1 cellular context compared by ENCODE assay signal in the genomic region with DNA sequence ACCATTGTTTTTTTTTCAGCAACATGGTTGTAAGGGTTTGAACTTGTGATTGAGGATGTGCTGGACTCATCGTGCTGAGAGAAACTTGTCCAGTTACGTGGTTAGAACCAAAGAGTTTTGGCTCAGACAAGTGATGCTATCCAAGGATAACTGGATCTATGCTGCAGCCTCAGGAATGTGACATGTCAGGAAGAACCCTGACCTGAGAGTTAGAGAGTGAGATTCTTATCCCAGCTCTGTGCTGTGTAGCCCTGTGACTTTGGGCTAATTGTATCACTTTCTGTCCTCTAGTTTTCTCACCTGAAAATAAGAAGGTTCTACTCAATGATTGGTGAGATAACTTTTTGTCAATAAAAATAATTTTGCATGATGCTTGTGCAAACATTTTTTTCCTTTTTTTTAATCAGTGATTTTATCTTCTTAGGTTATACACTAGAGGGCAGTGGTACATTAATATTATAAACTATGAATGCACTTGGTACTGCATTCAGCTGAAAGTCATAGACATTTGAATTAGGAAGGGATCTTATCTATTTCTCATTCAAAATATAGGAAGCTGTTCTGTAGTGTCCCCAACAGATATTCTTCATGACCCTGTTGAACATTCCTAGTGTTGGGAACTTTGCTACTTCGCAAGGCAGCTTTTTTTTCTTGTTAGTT.
TF ChIP-seq lines count a peak whose summit lies in the region.

No MANE protein-coding gene starts in this region.

TF ChIP-seq in WTC11, 78 proteins besides CTCF, POLR2A, EP300 and RAD21 (continued from another document):
- TF ChIP-seq, protein P1, sequence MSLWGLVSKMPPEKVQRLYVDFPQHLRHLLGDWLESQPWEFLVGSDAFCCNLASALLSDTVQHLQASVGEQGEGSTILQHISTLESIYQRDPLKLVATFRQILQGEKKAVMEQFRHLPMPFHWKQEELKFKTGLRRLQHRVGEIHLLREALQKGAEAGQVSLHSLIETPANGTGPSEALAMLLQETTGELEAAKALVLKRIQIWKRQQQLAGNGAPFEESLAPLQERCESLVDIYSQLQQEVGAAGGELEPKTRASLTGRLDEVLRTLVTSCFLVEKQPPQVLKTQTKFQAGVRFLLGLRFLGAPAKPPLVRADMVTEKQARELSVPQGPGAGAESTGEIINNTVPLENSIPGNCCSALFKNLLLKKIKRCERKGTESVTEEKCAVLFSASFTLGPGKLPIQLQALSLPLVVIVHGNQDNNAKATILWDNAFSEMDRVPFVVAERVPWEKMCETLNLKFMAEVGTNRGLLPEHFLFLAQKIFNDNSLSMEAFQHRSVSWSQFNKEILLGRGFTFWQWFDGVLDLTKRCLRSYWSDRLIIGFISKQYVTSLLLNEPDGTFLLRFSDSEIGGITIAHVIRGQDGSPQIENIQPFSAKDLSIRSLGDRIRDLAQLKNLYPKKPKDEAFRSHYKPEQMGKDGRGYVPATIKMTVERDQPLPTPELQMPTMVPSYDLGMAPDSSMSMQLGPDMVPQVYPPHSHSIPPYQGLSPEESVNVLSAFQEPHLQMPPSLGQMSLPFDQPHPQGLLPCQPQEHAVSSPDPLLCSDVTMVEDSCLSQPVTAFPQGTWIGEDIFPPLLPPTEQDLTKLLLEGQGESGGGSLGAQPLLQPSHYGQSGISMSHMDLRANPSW (CRISPR knock-in tag; conservative IDR thresholded peaks at IDR 0.05; ENCODE audit: low read depth) = no peak
- TF ChIP-seq, protein P2, sequence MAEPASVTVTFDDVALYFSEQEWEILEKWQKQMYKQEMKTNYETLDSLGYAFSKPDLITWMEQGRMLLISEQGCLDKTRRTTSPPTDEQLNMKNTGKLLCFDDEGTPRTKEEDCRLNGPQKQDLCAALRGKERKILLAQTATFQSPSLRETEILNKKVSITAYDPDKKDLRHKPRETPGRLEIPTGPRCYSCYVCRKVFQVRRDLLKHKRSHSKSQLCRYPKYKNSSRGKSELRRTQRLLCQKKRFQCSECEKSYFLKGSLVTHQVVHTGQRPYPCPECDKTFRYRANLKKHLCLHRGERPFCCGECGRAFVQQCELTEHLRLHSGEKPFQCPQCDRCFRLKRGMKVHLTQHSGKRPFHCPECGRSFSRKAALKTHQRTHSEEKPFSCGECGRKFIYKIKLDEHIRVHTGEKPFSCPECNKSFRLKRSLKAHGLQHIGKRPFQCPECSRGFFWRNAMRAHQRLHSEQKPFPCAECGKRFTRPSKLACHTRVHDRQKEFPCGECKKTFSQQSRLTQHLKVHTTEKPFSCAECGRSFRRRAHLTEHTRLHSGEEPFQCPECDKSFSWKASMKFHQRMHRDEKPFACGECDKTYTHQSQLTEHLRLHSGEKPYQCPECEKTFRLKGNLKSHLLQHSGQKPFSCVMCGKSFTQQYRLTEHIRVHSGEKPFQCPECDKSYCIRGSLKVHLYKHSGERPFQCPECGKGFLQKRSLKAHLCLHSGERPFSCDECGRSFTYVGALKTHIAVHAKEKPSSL (CRISPR knock-in tag; conservative IDR thresholded peaks at IDR 0.05) = no peak
- TF ChIP-seq, protein P3, sequence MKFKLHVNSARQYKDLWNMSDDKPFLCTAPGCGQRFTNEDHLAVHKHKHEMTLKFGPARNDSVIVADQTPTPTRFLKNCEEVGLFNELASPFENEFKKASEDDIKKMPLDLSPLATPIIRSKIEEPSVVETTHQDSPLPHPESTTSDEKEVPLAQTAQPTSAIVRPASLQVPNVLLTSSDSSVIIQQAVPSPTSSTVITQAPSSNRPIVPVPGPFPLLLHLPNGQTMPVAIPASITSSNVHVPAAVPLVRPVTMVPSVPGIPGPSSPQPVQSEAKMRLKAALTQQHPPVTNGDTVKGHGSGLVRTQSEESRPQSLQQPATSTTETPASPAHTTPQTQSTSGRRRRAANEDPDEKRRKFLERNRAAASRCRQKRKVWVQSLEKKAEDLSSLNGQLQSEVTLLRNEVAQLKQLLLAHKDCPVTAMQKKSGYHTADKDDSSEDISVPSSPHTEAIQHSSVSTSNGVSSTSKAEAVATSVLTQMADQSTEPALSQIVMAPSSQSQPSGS (CRISPR knock-in tag; IDR thresholded peaks at IDR 0.05; ENCODE audit: borderline replicate concordance, low read depth) = no peak
- TF ChIP-seq, protein P4, sequence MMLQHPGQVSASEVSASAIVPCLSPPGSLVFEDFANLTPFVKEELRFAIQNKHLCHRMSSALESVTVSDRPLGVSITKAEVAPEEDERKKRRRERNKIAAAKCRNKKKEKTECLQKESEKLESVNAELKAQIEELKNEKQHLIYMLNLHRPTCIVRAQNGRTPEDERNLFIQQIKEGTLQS (CRISPR knock-in tag; conservative IDR thresholded peaks at IDR 0.05) = no peak
- TF ChIP-seq, protein P5, sequence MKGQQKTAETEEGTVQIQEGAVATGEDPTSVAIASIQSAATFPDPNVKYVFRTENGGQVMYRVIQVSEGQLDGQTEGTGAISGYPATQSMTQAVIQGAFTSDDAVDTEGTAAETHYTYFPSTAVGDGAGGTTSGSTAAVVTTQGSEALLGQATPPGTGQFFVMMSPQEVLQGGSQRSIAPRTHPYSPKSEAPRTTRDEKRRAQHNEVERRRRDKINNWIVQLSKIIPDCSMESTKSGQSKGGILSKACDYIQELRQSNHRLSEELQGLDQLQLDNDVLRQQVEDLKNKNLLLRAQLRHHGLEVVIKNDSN (CRISPR knock-in tag; IDR thresholded peaks at IDR 0.05) = no peak
- no peak for TF ChIP-seq ZNF138 (CRISPR knock-in tag; conservative IDR thresholded peaks at IDR 0.05)
- TF ChIP-seq, protein P6, sequence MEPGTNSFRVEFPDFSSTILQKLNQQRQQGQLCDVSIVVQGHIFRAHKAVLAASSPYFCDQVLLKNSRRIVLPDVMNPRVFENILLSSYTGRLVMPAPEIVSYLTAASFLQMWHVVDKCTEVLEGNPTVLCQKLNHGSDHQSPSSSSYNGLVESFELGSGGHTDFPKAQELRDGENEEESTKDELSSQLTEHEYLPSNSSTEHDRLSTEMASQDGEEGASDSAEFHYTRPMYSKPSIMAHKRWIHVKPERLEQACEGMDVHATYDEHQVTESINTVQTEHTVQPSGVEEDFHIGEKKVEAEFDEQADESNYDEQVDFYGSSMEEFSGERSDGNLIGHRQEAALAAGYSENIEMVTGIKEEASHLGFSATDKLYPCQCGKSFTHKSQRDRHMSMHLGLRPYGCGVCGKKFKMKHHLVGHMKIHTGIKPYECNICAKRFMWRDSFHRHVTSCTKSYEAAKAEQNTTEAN (CRISPR knock-in tag; IDR thresholded peaks at IDR 0.05) = no peak
- no peak for TF ChIP-seq OVOL2 (CRISPR knock-in tag; IDR thresholded peaks at IDR 0.05; ENCODE audit: borderline replicate concordance)
- TF ChIP-seq, protein P7, sequence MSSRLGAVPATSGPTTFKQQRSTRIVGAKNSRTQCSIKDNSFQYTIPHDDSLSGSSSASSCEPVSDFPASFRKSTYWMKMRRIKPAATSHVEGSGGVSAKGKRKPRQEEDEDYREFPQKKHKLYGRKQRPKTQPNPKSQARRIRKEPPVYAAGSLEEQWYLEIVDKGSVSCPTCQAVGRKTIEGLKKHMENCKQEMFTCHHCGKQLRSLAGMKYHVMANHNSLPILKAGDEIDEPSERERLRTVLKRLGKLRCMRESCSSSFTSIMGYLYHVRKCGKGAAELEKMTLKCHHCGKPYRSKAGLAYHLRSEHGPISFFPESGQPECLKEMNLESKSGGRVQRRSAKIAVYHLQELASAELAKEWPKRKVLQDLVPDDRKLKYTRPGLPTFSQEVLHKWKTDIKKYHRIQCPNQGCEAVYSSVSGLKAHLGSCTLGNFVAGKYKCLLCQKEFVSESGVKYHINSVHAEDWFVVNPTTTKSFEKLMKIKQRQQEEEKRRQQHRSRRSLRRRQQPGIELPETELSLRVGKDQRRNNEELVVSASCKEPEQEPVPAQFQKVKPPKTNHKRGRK (CRISPR knock-in tag; IDR thresholded peaks at IDR 0.05; ENCODE audit: borderline replicate concordance) = no peak
- TF ChIP-seq ETV6 (CRISPR knock-in tag; IDR thresholded peaks at IDR 0.05) = no peak
- no peak for TF ChIP-seq ZNF232 (CRISPR knock-in tag; IDR thresholded peaks at IDR 0.05)
- TF ChIP-seq MXD4 (CRISPR knock-in tag; IDR thresholded peaks at IDR 0.05; ENCODE audit: borderline replicate concordance) = no peak
- no peak for TF ChIP-seq ZNF671 (CRISPR knock-in tag; IDR thresholded peaks at IDR 0.05)
